In the genomic region with DNA sequence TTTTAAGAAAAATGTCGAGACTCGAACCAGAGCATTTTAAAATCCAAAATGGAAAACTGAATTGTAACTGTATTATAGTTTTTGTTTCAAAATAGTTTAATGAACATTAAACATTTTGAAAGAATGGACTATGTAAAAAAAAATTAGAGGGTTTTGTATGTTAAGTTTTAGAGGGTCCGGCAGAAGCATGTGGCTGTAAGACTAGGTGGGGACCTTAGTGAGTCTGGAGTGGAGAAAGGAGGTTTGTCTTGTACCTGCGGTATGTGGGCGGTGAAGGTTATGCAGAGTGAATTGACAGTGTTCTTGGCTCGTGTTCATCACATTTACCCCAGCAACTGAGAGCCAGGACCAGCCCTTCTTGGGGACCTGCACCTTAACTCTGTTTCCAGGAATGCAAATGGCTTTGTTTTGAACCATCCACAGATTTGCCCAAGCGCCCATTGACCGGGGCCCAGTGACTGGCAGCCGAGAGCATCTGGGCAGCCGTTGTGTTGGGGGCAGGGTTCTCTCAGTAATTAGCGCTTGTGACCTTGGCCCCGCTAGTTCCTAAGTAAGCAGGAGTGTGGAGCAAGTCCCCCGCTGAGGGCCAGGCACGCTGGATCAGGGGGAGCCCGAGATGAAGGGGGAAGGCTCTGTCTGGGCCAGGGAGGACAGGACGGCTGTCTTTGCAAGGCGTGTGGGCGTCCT, we compare ENCODE assay signal across 1 cellular context.
TF ChIP-seq lines count a peak whose summit lies in the region.

No MANE protein-coding gene starts in this region.

TF ChIP-seq in HepG2, 621 proteins besides CTCF, POLR2A, EP300 and RAD21 (continued from another document and continues in another):
- TF ChIP-seq, protein P1, sequence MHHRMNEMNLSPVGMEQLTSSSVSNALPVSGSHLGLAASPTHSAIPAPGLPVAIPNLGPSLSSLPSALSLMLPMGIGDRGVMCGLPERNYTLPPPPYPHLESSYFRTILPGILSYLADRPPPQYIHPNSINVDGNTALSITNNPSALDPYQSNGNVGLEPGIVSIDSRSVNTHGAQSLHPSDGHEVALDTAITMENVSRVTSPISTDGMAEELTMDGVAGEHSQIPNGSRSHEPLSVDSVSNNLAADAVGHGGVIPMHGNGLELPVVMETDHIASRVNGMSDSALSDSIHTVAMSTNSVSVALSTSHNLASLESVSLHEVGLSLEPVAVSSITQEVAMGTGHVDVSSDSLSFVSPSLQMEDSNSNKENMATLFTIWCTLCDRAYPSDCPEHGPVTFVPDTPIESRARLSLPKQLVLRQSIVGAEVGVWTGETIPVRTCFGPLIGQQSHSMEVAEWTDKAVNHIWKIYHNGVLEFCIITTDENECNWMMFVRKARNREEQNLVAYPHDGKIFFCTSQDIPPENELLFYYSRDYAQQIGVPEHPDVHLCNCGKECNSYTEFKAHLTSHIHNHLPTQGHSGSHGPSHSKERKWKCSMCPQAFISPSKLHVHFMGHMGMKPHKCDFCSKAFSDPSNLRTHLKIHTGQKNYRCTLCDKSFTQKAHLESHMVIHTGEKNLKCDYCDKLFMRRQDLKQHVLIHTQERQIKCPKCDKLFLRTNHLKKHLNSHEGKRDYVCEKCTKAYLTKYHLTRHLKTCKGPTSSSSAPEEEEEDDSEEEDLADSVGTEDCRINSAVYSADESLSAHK (CRISPR knock-in tag; IDR thresholded peaks at IDR 0.05; ENCODE audit: borderline replicate concordance): no peak
- TF ChIP-seq TBX3 (IDR thresholded peaks at IDR 0.05; ENCODE audit: borderline replicate concordance) (peak; percentile 55; the same call in 1 of the 2 replicates), ZEB1 (IDR thresholded peaks at IDR 0.05; ENCODE audit: insufficient replicate concordance, low read depth) (no peak), HMG20B (CRISPR knock-in tag; conservative IDR thresholded peaks at IDR 0.05) (peak; percentile 78), ZNF780A (CRISPR knock-in tag; IDR thresholded peaks at IDR 0.05) (0 out of 2 replicates have a peak, but pooled peaks have one; percentile 42), ZSCAN25 (CRISPR knock-in tag; IDR thresholded peaks at IDR 0.05) (no peak), MXI1 (IDR thresholded peaks at IDR 0.05; ENCODE audit: borderline replicate concordance, low read depth, low read length) (peak; percentile 56; the same call in 1 of the 3 replicates), LCORL (IDR thresholded peaks at IDR 0.05) (no peak), LCORL (CRISPR knock-in tag; IDR thresholded peaks at IDR 0.05) (peak; percentile 58; the same call in 1 of the 2 replicates), ZNF296 (CRISPR knock-in tag; conservative IDR thresholded peaks at IDR 0.05) (no peak), JUNB (CRISPR knock-in tag; IDR thresholded peaks at IDR 0.05; ENCODE audit: borderline replicate concordance) (peak; percentile 30; the same call in 1 of the 2 replicates), CENPX (CRISPR knock-in tag; IDR thresholded peaks at IDR 0.05) (no peak), KDM3A (CRISPR knock-in tag; IDR thresholded peaks at IDR 0.05; ENCODE audit: low read depth) (peak; percentile 26; the same call in 1 of the 2 replicates), SYNCRIP (IDR thresholded peaks at IDR 0.05; ENCODE audit: insufficient read depth, low read depth, low read length) (no peak), ZNF839 (CRISPR knock-in tag; IDR thresholded peaks at IDR 0.05; ENCODE audit: borderline replicate concordance) (no peak), NR2F1 (CRISPR knock-in tag; IDR thresholded peaks at IDR 0.05) (peak; percentile 84 to 92), GZF1 (CRISPR knock-in tag; IDR thresholded peaks at IDR 0.05) (no peak), ERF (CRISPR knock-in tag; IDR thresholded peaks at IDR 0.05) (peak; percentile 91), SRSF4 (IDR thresholded peaks at IDR 0.05; ENCODE audit: low read depth, low read length, poor library complexity, severe bottlenecking) (peak; percentile 13), KDM1A (CRISPR knock-in tag; IDR thresholded peaks at IDR 0.05) (0 out of 2 replicates have a peak, but pooled peaks have one; percentile 44), RBFOX2 (IDR thresholded peaks at IDR 0.05; ENCODE audit: low read depth, low read length) (peak; percentile 41), SIN3B (IDR thresholded peaks at IDR 0.05; ENCODE audit: low read length) (0 out of 2 replicates have a peak, but pooled peaks have one; percentile 20), ZNF792 (CRISPR knock-in tag; IDR thresholded peaks at IDR 0.05) (peak; percentile 83), ZNF44 (CRISPR knock-in tag; IDR thresholded peaks at IDR 0.05) (0 out of 2 replicates have a peak, but pooled peaks have one; percentile 73), HNRNPUL1 (IDR thresholded peaks at IDR 0.05; ENCODE audit: low read depth, low read length) (no peak), ZNF749 (CRISPR knock-in tag; IDR thresholded peaks at IDR 0.05; ENCODE audit: borderline replicate concordance) (no peak), YEATS2 (CRISPR knock-in tag; IDR thresholded peaks at IDR 0.05; ENCODE audit: borderline replicate concordance) (peak; percentile 47; the same call in 1 of the 2 replicates), ZNF33A (CRISPR knock-in tag; IDR thresholded peaks at IDR 0.05; ENCODE audit: borderline replicate concordance) (no peak), SRSF1 (optimal IDR thresholded peaks at IDR 0.05; ENCODE audit: low read depth, low read length) (no peak), SALL2 (CRISPR knock-in tag; IDR thresholded peaks at IDR 0.05) (no peak), JARID2 (CRISPR knock-in tag; IDR thresholded peaks at IDR 0.05; ENCODE audit: insufficient replicate concordance) (no peak), ZNF224 (CRISPR knock-in tag; IDR thresholded peaks at IDR 0.05) (0 out of 2 replicates have a peak, but pooled peaks have one; percentile 52)
- TF ChIP-seq, protein P2, sequence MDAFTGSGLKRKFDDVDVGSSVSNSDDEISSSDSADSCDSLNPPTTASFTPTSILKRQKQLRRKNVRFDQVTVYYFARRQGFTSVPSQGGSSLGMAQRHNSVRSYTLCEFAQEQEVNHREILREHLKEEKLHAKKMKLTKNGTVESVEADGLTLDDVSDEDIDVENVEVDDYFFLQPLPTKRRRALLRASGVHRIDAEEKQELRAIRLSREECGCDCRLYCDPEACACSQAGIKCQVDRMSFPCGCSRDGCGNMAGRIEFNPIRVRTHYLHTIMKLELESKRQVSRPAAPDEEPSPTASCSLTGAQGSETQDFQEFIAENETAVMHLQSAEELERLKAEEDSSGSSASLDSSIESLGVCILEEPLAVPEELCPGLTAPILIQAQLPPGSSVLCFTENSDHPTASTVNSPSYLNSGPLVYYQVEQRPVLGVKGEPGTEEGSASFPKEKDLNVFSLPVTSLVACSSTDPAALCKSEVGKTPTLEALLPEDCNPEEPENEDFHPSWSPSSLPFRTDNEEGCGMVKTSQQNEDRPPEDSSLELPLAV (CRISPR knock-in tag; conservative IDR thresholded peaks at IDR 0.05; ENCODE audit: low read depth): no peak
- TF ChIP-seq, protein P3, sequence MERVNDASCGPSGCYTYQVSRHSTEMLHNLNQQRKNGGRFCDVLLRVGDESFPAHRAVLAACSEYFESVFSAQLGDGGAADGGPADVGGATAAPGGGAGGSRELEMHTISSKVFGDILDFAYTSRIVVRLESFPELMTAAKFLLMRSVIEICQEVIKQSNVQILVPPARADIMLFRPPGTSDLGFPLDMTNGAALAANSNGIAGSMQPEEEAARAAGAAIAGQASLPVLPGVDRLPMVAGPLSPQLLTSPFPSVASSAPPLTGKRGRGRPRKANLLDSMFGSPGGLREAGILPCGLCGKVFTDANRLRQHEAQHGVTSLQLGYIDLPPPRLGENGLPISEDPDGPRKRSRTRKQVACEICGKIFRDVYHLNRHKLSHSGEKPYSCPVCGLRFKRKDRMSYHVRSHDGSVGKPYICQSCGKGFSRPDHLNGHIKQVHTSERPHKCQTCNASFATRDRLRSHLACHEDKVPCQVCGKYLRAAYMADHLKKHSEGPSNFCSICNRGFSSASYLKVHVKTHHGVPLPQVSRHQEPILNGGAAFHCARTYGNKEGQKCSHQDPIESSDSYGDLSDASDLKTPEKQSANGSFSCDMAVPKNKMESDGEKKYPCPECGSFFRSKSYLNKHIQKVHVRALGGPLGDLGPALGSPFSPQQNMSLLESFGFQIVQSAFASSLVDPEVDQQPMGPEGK (CRISPR knock-in tag; IDR thresholded peaks at IDR 0.05): peak; percentile 85
- TF ChIP-seq, protein P4, sequence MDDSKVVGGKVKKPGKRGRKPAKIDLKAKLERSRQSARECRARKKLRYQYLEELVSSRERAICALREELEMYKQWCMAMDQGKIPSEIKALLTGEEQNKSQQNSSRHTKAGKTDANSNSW (CRISPR knock-in tag; IDR thresholded peaks at IDR 0.05; ENCODE audit: borderline replicate concordance): no peak
- TF ChIP-seq, protein P5, sequence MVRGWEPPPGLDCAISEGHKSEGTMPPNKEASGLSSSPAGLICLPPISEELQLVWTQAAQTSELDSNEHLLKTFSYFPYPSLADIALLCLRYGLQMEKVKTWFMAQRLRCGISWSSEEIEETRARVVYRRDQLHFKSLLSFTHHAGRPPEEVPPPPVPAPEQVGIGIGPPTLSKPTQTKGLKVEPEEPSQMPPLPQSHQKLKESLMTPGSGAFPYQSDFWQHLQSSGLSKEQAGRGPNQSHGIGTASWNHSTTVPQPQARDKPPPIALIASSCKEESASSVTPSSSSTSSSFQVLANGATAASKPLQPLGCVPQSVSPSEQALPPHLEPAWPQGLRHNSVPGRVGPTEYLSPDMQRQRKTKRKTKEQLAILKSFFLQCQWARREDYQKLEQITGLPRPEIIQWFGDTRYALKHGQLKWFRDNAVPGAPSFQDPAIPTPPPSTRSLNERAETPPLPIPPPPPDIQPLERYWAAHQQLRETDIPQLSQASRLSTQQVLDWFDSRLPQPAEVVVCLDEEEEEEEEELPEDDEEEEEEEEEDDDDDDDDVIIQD (CRISPR knock-in tag; IDR thresholded peaks at IDR 0.05; ENCODE audit: low read depth): peak; percentile 87
- TF ChIP-seq, protein P6, sequence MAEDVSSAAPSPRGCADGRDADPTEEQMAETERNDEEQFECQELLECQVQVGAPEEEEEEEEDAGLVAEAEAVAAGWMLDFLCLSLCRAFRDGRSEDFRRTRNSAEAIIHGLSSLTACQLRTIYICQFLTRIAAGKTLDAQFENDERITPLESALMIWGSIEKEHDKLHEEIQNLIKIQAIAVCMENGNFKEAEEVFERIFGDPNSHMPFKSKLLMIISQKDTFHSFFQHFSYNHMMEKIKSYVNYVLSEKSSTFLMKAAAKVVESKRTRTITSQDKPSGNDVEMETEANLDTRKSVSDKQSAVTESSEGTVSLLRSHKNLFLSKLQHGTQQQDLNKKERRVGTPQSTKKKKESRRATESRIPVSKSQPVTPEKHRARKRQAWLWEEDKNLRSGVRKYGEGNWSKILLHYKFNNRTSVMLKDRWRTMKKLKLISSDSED (CRISPR knock-in tag; IDR thresholded peaks at IDR 0.05): no peak
- TF ChIP-seq, protein P7, sequence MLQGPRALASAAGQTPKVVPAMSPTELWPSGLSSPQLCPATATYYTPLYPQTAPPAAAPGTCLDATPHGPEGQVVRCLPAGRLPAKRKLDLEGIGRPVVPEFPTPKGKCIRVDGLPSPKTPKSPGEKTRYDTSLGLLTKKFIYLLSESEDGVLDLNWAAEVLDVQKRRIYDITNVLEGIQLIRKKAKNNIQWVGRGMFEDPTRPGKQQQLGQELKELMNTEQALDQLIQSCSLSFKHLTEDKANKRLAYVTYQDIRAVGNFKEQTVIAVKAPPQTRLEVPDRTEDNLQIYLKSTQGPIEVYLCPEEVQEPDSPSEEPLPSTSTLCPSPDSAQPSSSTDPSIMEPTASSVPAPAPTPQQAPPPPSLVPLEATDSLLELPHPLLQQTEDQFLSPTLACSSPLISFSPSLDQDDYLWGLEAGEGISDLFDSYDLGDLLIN (CRISPR knock-in tag; IDR thresholded peaks at IDR 0.05; ENCODE audit: borderline replicate concordance): no peak
- TF ChIP-seq, protein P8, sequence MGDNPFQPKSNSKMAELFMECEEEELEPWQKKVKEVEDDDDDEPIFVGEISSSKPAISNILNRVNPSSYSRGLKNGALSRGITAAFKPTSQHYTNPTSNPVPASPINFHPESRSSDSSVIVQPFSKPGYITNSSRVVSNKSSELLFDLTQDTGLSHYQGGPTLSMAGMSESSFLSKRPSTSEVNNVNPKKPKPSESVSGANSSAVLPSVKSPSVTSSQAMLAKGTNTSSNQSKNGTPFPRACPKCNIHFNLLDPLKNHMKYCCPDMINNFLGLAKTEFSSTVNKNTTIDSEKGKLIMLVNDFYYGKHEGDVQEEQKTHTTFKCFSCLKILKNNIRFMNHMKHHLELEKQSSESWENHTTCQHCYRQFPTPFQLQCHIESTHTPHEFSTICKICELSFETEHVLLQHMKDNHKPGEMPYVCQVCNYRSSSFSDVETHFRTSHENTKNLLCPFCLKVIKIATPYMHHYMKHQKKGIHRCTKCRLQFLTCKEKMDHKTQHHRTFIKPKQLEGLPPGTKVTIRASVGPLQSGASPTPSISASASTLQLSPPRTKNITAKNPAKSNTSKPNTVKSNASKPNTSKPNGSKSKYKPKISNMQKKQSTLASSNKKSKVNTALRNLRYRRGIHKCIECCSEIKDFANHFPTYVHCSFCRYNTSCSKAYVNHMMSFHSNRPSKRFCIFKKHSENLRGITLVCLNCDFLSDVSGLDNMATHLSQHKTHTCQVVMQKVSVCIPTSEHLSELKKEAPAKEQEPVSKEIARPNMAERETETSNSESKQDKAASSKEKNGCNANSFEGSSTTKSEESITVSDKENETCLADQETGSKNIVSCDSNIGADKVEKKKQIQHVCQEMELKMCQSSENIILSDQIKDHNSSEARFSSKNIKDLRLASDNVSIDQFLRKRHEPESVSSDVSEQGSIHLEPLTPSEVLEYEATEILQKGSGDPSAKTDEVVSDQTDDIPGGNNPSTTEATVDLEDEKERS (CRISPR knock-in tag; IDR thresholded peaks at IDR 0.05): peak; percentile 33; the same call in 1 of the 2 replicates
- TF ChIP-seq, protein P9, sequence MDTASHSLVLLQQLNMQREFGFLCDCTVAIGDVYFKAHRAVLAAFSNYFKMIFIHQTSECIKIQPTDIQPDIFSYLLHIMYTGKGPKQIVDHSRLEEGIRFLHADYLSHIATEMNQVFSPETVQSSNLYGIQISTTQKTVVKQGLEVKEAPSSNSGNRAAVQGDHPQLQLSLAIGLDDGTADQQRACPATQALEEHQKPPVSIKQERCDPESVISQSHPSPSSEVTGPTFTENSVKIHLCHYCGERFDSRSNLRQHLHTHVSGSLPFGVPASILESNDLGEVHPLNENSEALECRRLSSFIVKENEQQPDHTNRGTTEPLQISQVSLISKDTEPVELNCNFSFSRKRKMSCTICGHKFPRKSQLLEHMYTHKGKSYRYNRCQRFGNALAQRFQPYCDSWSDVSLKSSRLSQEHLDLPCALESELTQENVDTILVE (CRISPR knock-in tag; IDR thresholded peaks at IDR 0.05): peak; percentile 33; the same call in 1 of the 2 replicates
- TF ChIP-seq, protein P10, sequence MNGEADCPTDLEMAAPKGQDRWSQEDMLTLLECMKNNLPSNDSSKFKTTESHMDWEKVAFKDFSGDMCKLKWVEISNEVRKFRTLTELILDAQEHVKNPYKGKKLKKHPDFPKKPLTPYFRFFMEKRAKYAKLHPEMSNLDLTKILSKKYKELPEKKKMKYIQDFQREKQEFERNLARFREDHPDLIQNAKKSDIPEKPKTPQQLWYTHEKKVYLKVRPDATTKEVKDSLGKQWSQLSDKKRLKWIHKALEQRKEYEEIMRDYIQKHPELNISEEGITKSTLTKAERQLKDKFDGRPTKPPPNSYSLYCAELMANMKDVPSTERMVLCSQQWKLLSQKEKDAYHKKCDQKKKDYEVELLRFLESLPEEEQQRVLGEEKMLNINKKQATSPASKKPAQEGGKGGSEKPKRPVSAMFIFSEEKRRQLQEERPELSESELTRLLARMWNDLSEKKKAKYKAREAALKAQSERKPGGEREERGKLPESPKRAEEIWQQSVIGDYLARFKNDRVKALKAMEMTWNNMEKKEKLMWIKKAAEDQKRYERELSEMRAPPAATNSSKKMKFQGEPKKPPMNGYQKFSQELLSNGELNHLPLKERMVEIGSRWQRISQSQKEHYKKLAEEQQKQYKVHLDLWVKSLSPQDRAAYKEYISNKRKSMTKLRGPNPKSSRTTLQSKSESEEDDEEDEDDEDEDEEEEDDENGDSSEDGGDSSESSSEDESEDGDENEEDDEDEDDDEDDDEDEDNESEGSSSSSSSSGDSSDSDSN (CRISPR knock-in tag; IDR thresholded peaks at IDR 0.05): peak; percentile 38; the same call in 1 of the 2 replicates
